Comparison of ENCODE assay signal across 17 cellular contexts in the genomic region with DNA sequence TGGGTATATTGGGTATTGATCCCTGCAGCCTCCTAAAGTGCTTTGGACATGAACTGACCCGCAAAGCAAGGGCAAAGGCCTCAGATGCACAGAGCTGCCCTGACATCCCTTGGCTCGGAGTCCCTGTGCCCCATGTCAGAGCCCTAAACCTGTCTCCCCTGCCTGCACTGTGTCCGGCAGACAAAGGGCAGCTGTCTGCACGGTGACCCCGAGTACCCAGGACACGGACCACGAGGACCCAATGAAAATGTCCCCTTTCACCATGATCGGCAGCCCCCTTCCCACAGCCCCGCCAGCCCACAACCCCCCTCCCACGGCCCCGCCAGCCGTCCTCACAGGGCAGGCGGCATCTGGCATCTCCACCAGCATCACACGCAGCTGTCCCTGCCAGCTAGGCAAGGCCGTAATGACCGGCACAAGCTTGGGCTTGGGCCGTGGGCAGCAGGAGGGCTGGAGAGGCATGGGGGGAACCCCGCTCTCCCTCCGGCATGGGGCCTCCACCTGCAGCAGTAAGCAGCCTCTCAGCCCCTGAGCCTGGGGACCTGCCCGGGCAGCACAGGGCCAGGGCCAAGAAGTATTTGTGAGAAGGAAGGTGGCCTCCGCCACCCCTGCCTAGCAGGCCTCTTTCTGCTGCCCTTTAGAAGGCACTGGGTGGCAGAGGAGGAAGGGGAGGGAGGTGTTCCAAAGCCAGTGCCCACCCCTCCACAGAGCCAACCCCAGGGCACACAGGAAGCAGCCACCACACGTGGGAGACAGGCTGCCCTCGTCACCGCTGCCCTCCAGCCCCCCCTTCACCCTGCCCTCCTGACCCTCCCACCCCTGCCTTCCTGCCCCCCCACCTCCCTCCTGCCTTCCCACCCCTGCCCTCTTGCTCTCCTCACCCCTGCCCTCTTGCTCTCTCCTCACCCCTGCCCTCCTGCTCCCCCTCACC. TPM values are rescaled to one million over a fixed set of nuclear protein-coding genes. Genes with fewer than 3 reads are reported as not detected.
DNase-seq lines count a peak whose midpoint lies in the region; ATAC-seq, FAIRE-seq and TF ChIP-seq lines count a peak whose summit lies in the region.
"Had no signal": no experiment of that assay in that cellular context is flagged by ENCODE, and none has a peak within 500 bp of the region (broad histone marks: within the 10 kb centered on the region; RNA-seq: fewer than 3 reads in every experiment).

No MANE protein-coding gene starts in this region.

- H3K4me1 ChIP-seq in H1 (replicated peaks in 1 of 4; ENCODE audit: control insufficient read depth in 3 of 4, insufficient read depth in 4 of 4, low read length in 3 of 4) (peaks cover 0 to 5% (median 2%) of the 10 kb centered on the region in 4 experiments; a peak in 3 of 7 replicates), right atrium auricular region (peaks cover 0 to 5% of the 10 kb centered on the region in 2 donors)
- H3K4me1 ChIP-seq: ascending aorta, parathyroid adenoma had no signal

- no peaks in the 10 kb centered on the region for H3K23me2 ChIP-seq in H1 (ENCODE audit: low read depth, low read length)

- H2BK120ac ChIP-seq in H1 (replicated peaks; ENCODE audit: low read depth, low read length) = no peak overlapping the region

- POLR2A ChIA-PET in H1 (lab: Charles Lee; ENCODE audit: partially characterized antibody) = interaction anchor here (0.7 to 1.7 kb wide), 4 partner anchors 10 to 121 kb away, joined by 3 to 12 read pairs (median 4); a partner anchor contains a TSS

- H2BK20ac ChIP-seq in H1 (ENCODE audit: low read length) = no peak overlapping the region

- ATAC-seq in sciatic nerve = no peak
- ATAC-seq in GM21576 (IDR thresholded peaks at IDR 0.05; ENCODE audit: unreplicated experiment) = no peak

- TF ChIP-seq CTCF in H1 (IDR thresholded peaks at IDR 0.05; ENCODE audit: control extremely low read depth in 1 of 3, insufficient read depth in 1 of 3, low read depth in 1 of 3, low read length in 3 of 3) = no peak
- TF ChIP-seq CTCF in right atrium auricular region (IDR thresholded peaks at IDR 0.05) = no peak

- no peak for FAIRE-seq in H1 (lab: Jason Lieb, UNC)
- FAIRE-seq: colon had no signal

- H3K9me3 ChIP-seq in KOPT-K1 (ENCODE audit: insufficient read depth, low read length, poor library complexity, severe bottlenecking) (no peaks in the 10 kb centered on the region), H1 (ENCODE audit: insufficient read depth in 2 of 2, low read depth in 1 of 2, low read length in 1 of 2) (no peaks in the 10 kb centered on the region), right atrium auricular region (no peaks in the 10 kb centered on the region)
- H3K9me3 ChIP-seq: ascending aorta, Peyer's patch had no signal

- H3K27ac ChIP-seq in KOPT-K1 (ENCODE audit: low read depth, low read length, poor library complexity, severe bottlenecking) = peak overlapping the region; percentile 22
- H3K27ac ChIP-seq in H1 (ENCODE audit: low read depth, low read length) = no peak overlapping the region; the same call in 1 of the 2 replicates
- no peak overlapping the region for H3K27ac ChIP-seq in right atrium auricular region
- H3K27ac ChIP-seq: ascending aorta, epithelial cell of prostate, parathyroid adenoma, Peyer's patch had no signal

- no peaks in the 10 kb centered on the region for H3K79me1 ChIP-seq in H1 (ENCODE audit: low read depth, low read length)

- H3K36me3 ChIP-seq in KOPT-K1 (ENCODE audit: insufficient read depth, low read length) (peaks cover 52% of the 10 kb centered on the region), H1 (ENCODE audit: control insufficient read depth in 2 of 4, insufficient read depth in 4 of 4, low read length in 3 of 4) (peaks cover 0 to 10% (median 0%) of the 10 kb centered on the region in 4 experiments; a peak in 4 of 8 replicates), right atrium auricular region (peaks cover 31% of the 10 kb centered on the region)

- no peaks in the 10 kb centered on the region for H3K79me2 ChIP-seq in H1 (ENCODE audit: control insufficient read depth in 1 of 2, insufficient read depth in 2 of 2, low read length in 2 of 2)
- H3K79me2 ChIP-seq: parathyroid adenoma had no signal

- H3K4ac ChIP-seq in H1 (replicated peaks; ENCODE audit: insufficient read length, low read depth, low read length) = no peak overlapping the region

- intact Hi-C loops in sciatic nerve (cut with DNase I) = no loop called here

- H4K5ac ChIP-seq in H1 (ENCODE audit: insufficient read length, low read depth, low read length) = peak overlapping the region; percentile 59

- CTCF ChIA-PET in H1 (lab: Charles Lee; ENCODE audit: partially characterized antibody) = interaction anchor here (0.5 to 1.6 kb wide), 2 partner anchors 52 to 96 kb away, joined by 3 to 5 read pairs; no protein-coding TSS in a partner anchor

- no peak for TF ChIP-seq EP300 in H1 (IDR thresholded peaks at IDR 0.05; ENCODE audit: borderline replicate concordance in 1 of 2, low read depth in 2 of 2, low read length in 2 of 2)

- H3K23ac ChIP-seq in H1 (ENCODE audit: insufficient read length) = no peak overlapping the region

- no peak for TF ChIP-seq POLR2A in H1 (IDR thresholded peaks at IDR 0.05; ENCODE audit: control extremely low read depth in 1 of 2, low read depth in 2 of 2, low read length in 2 of 2)

- 84% methylated on average over 7 of the region's 24 CpGs; no CpG with 5 or more reads in 1 of the 2 experiments for WGBS in H1 (ENCODE audit: extremely low coverage in 1 of 2, insufficient coverage in 1 of 2, insufficient read length in 1 of 2, insufficient replicate concordance in 2 of 2, low coverage in 1 of 2, low lambda C conversion rate in 2 of 2, missing lambda C conversion rate in 1 of 2), 2 experiments

- no peak overlapping the region for H3K18ac ChIP-seq in H1 (ENCODE audit: extremely low read depth, low read length)

- peak overlapping the region; percentile 75 for H2BK5ac ChIP-seq in H1 (ENCODE audit: low read depth, low read length)

- no peak overlapping the region for H3K4me3 ChIP-seq in H1 (ENCODE audit: extremely low read depth in 1 of 4, insufficient read depth in 2 of 4, low read depth in 3 of 4, low read length in 4 of 4)
- no peak overlapping the region for H3K4me3 ChIP-seq in right atrium auricular region
- H3K4me3 ChIP-seq: ascending aorta, Peyer's patch had no signal

- no peak overlapping the region for H2AFZ ChIP-seq in H1 (ENCODE audit: low read length)
- H2AFZ ChIP-seq: parathyroid adenoma had no signal

- no peak for TF ChIP-seq RAD21 in H1 (IDR thresholded peaks at IDR 0.05 in 1 of 2, conservative IDR thresholded peaks at IDR 0.05 in 1 of 2; ENCODE audit: low read depth in 2 of 2, low read length in 2 of 2)

- peak overlapping the region; percentile 62; the same call in 1 of the 2 replicates for H4K8ac ChIP-seq in H1 (ENCODE audit: extremely low read depth, insufficient read depth, low read length)

- H4K91ac ChIP-seq in H1 (replicated peaks; ENCODE audit: insufficient read length, low read length) = peak overlapping the region; percentile 6

- peaks cover 0 to 10% of the 10 kb centered on the region in 2 experiments for H4K20me1 ChIP-seq in H1 (replicated peaks in 1 of 2; ENCODE audit: control insufficient read depth in 1 of 2, insufficient read depth in 2 of 2, low read length in 2 of 2)

- H3K9ac ChIP-seq in H1 (replicated peaks in 1 of 4; ENCODE audit: extremely low read depth in 1 of 4, low read depth in 3 of 4, low read length in 3 of 4) = no peak overlapping the region
- H3K9ac ChIP-seq: parathyroid adenoma had no signal

- DNase-seq in GDM1 (lab: John Stamatoyannopoulos, UW) (peak; percentile 39), H1 (ENCODE audit: low read depth in 1 of 2, low spot score in 2 of 2) (no peak), sciatic nerve (ENCODE audit: low spot score) (peak; percentile 53), DMS53 (lab: John Stamatoyannopoulos, UW) (no peak), right atrium auricular region (ENCODE audit: low spot score) (no peak)
- DNase-seq: activated CD4-positive, alpha-beta T cell treated with anti-CD3 and anti-CD28 coated beads, Interleukin-2, amount 10 ng/mL, durations not matched to agents 24 days and 14 days; CD8-positive, alpha-beta memory T cell; midbrain; NCI-H187 treated with DMSO at 0.1 percent for 48 hours; NCI-H524 treated with DMSO at 0.1 percent for 48 hours; Peyer's patch had no signal

- no peak overlapping the region for H3K14ac ChIP-seq in H1 (ENCODE audit: insufficient read length)

- H3K27me3 ChIP-seq in H1 (replicated peaks in 1 of 4; ENCODE audit: control insufficient read depth in 3 of 4, extremely low read depth in 1 of 4, insufficient read depth in 3 of 4, low read length in 3 of 4) = no peaks in the 10 kb centered on the region
- H3K27me3 ChIP-seq in right atrium auricular region = no peaks in the 10 kb centered on the region
- H3K27me3 ChIP-seq: ascending aorta, Peyer's patch had no signal

- H3K56ac ChIP-seq in H1 (replicated peaks; ENCODE audit: insufficient read length, low read depth, low read length) = no peak overlapping the region

- H2AK5ac ChIP-seq in H1 (ENCODE audit: low read depth, low read length) = no peak overlapping the region

- H3K4me2 ChIP-seq in H1 (ENCODE audit: insufficient read depth in 1 of 2, low read depth in 2 of 2, low read length in 2 of 2) = no peak overlapping the region

- no peak overlapping the region for H2BK15ac ChIP-seq in H1 (ENCODE audit: low read length)

- H2BK12ac ChIP-seq in H1 (ENCODE audit: low read depth, low read length) = no peak overlapping the region

RNA-seq across cellular contexts. Expression of a gene that starts 10.1 kb away (rescaled TPM):
- total RNA-seq in H1 (2021; fragmentation: NEBNext Ultra II Directional; extraction: Animal tissue kit (Norgen Biotek cat#: 25700)) = 76.1 and 85.2 TPM in 2 replicates
- polyA plus RNA-seq in H1 (2011; rRNA removed) = 89.5 and 101 TPM in 2 replicates
- 97.8 TPM for polyA plus RNA-seq in H1 (2011; cell fraction: cytosol; rRNA removed)
- polyA plus RNA-seq in H1 (2011; cell fraction: nucleus; rRNA removed) = 69.8 TPM
- 103 to 158 TPM (median 150 TPM) in 4 replicates for polyA plus RNA-seq in H1 (2012, experiment 1 of 2)
- 122 TPM for polyA plus RNA-seq in H1 (2012, experiment 2 of 2)
- 52.9 TPM for polyA plus RNA-seq in H1 (2013, experiment 1 of 2)
- polyA plus RNA-seq in H1 (2013, experiment 2 of 2) = 59.3 TPM
- polyA minus RNA-seq in H1 (2011; rRNA and poly(A)+ RNA removed) = 29.5 and 36.6 TPM in 2 replicates
- 29.8 TPM for polyA minus RNA-seq in H1 (2011; cell fraction: cytosol; rRNA and poly(A)+ RNA removed)
- 20.8 TPM for polyA minus RNA-seq in H1 (2011; cell fraction: nucleus; rRNA and poly(A)+ RNA removed)
- 11.5 TPM for total RNA-seq in sciatic nerve
- 10 to 100 TPM; 12.2 to 14.2 TPM for total RNA-seq in right atrium auricular region

RNA-seq across cellular contexts. Expression of a gene that starts 10.1 kb away (rescaled TPM):
- total RNA-seq in H1 (2021; fragmentation: NEBNext Ultra II Directional; extraction: Animal tissue kit (Norgen Biotek cat#: 25700)) = 38.6 and 38.7 TPM in 2 replicates
- polyA plus RNA-seq in H1 (2011; rRNA removed) = 17.2 and 19.0 TPM in 2 replicates
- 26.2 TPM for polyA plus RNA-seq in H1 (2011; cell fraction: cytosol; rRNA removed)
- 20.0 TPM for polyA plus RNA-seq in H1 (2011; cell fraction: nucleus; rRNA removed)
- polyA plus RNA-seq in H1 (2012, experiment 1 of 2) = 36.9 to 43.2 TPM (median 37.8 TPM) in 4 replicates
- polyA plus RNA-seq in H1 (2012, experiment 2 of 2) = 19.2 TPM
- polyA plus RNA-seq in H1 (2013, experiment 1 of 2) = 28.5 TPM
- polyA plus RNA-seq in H1 (2013, experiment 2 of 2) = 29.2 TPM
- 26.9 and 29.8 TPM in 2 replicates for polyA minus RNA-seq in H1 (2011; rRNA and poly(A)+ RNA removed)
- polyA minus RNA-seq in H1 (2011; cell fraction: cytosol; rRNA and poly(A)+ RNA removed) = 13.9 TPM
- 13.0 TPM for polyA minus RNA-seq in H1 (2011; cell fraction: nucleus; rRNA and poly(A)+ RNA removed)
- total RNA-seq in sciatic nerve (12.9 TPM), right atrium auricular region (10 to 100 TPM; 13.2 to 13.7 TPM)

RNA-seq across cellular contexts. Expression of a gene that starts 19.4 kb away (rescaled TPM):
- total RNA-seq in H1 (2021; fragmentation: NEBNext Ultra II Directional; extraction: Animal tissue kit (Norgen Biotek cat#: 25700)) = 38.8 and 40.4 TPM in 2 replicates
- 44.6 and 61.5 TPM in 2 replicates for polyA plus RNA-seq in H1 (2011; rRNA removed)
- polyA plus RNA-seq in H1 (2011; cell fraction: cytosol; rRNA removed) = 39.0 TPM
- 51.0 TPM for polyA plus RNA-seq in H1 (2011; cell fraction: nucleus; rRNA removed)
- polyA plus RNA-seq in H1 (2012, experiment 1 of 2) = 21.3 to 37.3 TPM (median 33.3 TPM) in 4 replicates
- 26.7 TPM for polyA plus RNA-seq in H1 (2012, experiment 2 of 2)
- 17.3 TPM for polyA plus RNA-seq in H1 (2013, experiment 1 of 2)
- 16.6 TPM for polyA plus RNA-seq in H1 (2013, experiment 2 of 2)
- 21.0 and 24.8 TPM in 2 replicates for polyA minus RNA-seq in H1 (2011; rRNA and poly(A)+ RNA removed)
- polyA minus RNA-seq in H1 (2011; cell fraction: cytosol; rRNA and poly(A)+ RNA removed) = 34.5 TPM
- polyA minus RNA-seq in H1 (2011; cell fraction: nucleus; rRNA and poly(A)+ RNA removed) = 27.3 TPM
- 42.1 TPM for total RNA-seq in sciatic nerve
- total RNA-seq in right atrium auricular region = 10 to 100 TPM; 13.3 to 31.9 TPM

Comparison
In these comparisons a context has a peak if more than half of its experiments do, and no peak if none do; other contexts are left out.
1. DNase-seq: peak in GDM1 (single experiment) and sciatic nerve (single experiment); none in H1 (0 of 2), DMS53 (single experiment) and right atrium auricular region (single experiment).